Comparison of ENCODE assay signal across 26 cellular contexts in the genomic region with DNA sequence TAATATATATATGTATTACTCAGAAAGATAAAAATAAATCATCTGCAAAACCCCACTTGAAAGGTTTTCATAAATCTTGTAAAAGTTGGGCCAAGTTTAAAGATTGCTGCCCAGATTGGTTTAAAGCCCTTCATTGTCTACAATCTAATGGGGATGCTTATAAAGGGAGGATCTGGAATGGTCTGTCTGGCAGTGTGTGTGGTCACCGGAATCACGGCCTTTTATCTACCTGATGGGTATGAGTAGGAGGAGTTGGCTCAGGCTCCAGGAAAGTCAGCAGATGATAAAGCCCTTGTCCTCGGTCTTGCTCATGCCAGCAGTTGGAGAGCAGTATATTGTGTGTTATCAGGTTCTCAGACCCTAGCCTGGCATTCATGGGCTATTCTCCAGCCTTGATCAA.
"Had no signal": no experiment of that assay in that cellular context is flagged by ENCODE, and none has a peak within 500 bp of the region (broad histone marks: within the 10 kb centered on the region; RNA-seq: fewer than 3 reads in every experiment).

No MANE protein-coding gene starts in this region.

- H3K4me2 ChIP-seq: hepatocyte had no signal

- H3K27ac Mint-ChIP-seq: activated CD4-positive, alpha-beta T cell treated with anti-CD3 and anti-CD28 coated beads, Interleukin-2, amount 10 ng/mL, durations not matched to agents 7 days and 5 days; activated CD8-positive, alpha-beta memory T cell treated with anti-CD3 and anti-CD28 coated beads, Interleukin-2, amount 10 ng/mL, durations not matched to agents 7 days and 5 days; activated CD8-positive, alpha-beta T cell treated with anti-CD3 and anti-CD28 coated beads for 36 hours; activated naive CD8-positive, alpha-beta T cell treated with anti-CD3 and anti-CD28 coated beads, Interleukin-2, amount 50 U/mL, for 24 hours; effector memory CD8-positive, alpha-beta T cell; stimulated activated naive CD8-positive, alpha-beta T cell treated with anti-CD3 and anti-CD28 coated beads, Interleukin-15, Interleukin-2, amounts not matched to agents 100 ng/mL and 50 ng/mL, for 24 hours; T-cell; T-helper 2 cell treated with Interferon-gamma antibody and Interleukin-4, amounts not matched to agents 5 μg/mL and 100 μg/mL, for 36 hours; type B pancreatic cell had no signal

- H3K36me3 ChIP-seq: brain microvascular endothelial cell, esophagus muscularis mucosa, right lobe of liver had no signal

- H3K4me1 ChIP-seq: right lobe of liver had no signal

- H3K4me3 ChIP-seq: dorsolateral prefrontal cortex, esophagus muscularis mucosa, hepatocyte, right lobe of liver, skin epidermis had no signal

- H3K36me3 Mint-ChIP-seq: activated CD8-positive, alpha-beta memory T cell treated with anti-CD3 and anti-CD28 coated beads, Interleukin-2, amount 10 ng/mL, durations not matched to agents 7 days and 5 days; T-cell had no signal

- H3K4me1 Mint-ChIP-seq: activated CD4-positive, alpha-beta T cell treated with anti-CD3 and anti-CD28 coated beads, Interleukin-2, amount 10 ng/mL, durations not matched to agents 7 days and 5 days; activated CD8-positive, alpha-beta memory T cell treated with anti-CD3 and anti-CD28 coated beads, Interleukin-2, amount 10 ng/mL, durations not matched to agents 7 days and 5 days; activated naive CD8-positive, alpha-beta T cell treated with anti-CD3 and anti-CD28 coated beads, Interleukin-2, amount 50 U/mL, for 24 hours had no signal

- DNase-seq: activated CD4-positive, alpha-beta T cell treated with anti-CD3 and anti-CD28 coated beads, Interleukin-2, amount 10 ng/mL, durations not matched to agents 7 days and 5 days; activated CD4-positive, CD25-positive, alpha-beta regulatory T cell treated with anti-CD3 and anti-CD28 coated beads, Interleukin-2, amount 50 U/mL, for 72 hours; activated CD8-positive, alpha-beta memory T cell treated with anti-CD3 and anti-CD28 coated beads, Interleukin-2, amount 10 ng/mL, durations not matched to agents 7 days and 5 days; activated CD8-positive, alpha-beta T cell treated with anti-CD3 and anti-CD28 coated beads for 36 hours; activated effector memory CD4-positive, alpha-beta T cell treated with anti-CD3 and anti-CD28 coated beads, Interleukin-2, amount 50 U/mL, for 16 hours; activated naive CD4-positive, alpha-beta T cell treated with anti-CD3 and anti-CD28 coated beads, Interleukin-2, amount 50 U/mL, for 16 hours; activated naive CD8-positive, alpha-beta T cell treated with anti-CD3 and anti-CD28 coated beads, Interleukin-2, amount 50 U/mL, for 24 hours; activated T-cell treated with anti-CD3 and anti-CD28 coated beads for 4 hours; brain microvascular endothelial cell; caudate nucleus; dorsolateral prefrontal cortex; effector memory CD8-positive, alpha-beta T cell; glutamatergic neuron; left ventricle myocardium superior; occipital lobe; posterior cingulate gyrus; right lobe of liver; stimulated activated CD4-positive, alpha-beta T cell treated with anti-CD3 and anti-CD28 coated beads, Interleukin-1b, Interleukin-23, amount 100 ng/mL, for 48 hours; T-cell had no signal

- H3K27me3 ChIP-seq: brain microvascular endothelial cell, dorsolateral prefrontal cortex, esophagus muscularis mucosa, hepatocyte, right lobe of liver had no signal

- H3K27ac ChIP-seq: brain microvascular endothelial cell, dorsolateral prefrontal cortex, esophagus muscularis mucosa, hepatocyte, right lobe of liver, skin epidermis, VCaP had no signal

- H3K9me3 ChIP-seq: esophagus muscularis mucosa, right lobe of liver had no signal

- H3K9me3 Mint-ChIP-seq: activated CD4-positive, alpha-beta T cell treated with anti-CD3 and anti-CD28 coated beads, Interleukin-2, amount 10 ng/mL, durations not matched to agents 7 days and 5 days; activated CD8-positive, alpha-beta T cell treated with anti-CD3 and anti-CD28 coated beads for 36 hours; activated naive CD8-positive, alpha-beta T cell treated with anti-CD3 and anti-CD28 coated beads, Interleukin-2, amount 50 U/mL, for 24 hours; stimulated activated naive CD8-positive, alpha-beta T cell treated with anti-CD3 and anti-CD28 coated beads, Interleukin-15, Interleukin-2, amounts not matched to agents 100 ng/mL and 50 ng/mL, for 24 hours; T-cell; T-helper 2 cell treated with Interferon-gamma antibody and Interleukin-4, amounts not matched to agents 5 μg/mL and 100 μg/mL, for 36 hours had no signal

- H3K4me3 Mint-ChIP-seq: activated CD4-positive, alpha-beta T cell treated with anti-CD3 and anti-CD28 coated beads, Interleukin-2, amount 10 ng/mL, durations not matched to agents 7 days and 5 days; activated CD8-positive, alpha-beta memory T cell treated with anti-CD3 and anti-CD28 coated beads, Interleukin-2, amount 10 ng/mL, durations not matched to agents 7 days and 5 days; activated CD8-positive, alpha-beta T cell treated with anti-CD3 and anti-CD28 coated beads for 36 hours; activated naive CD8-positive, alpha-beta T cell treated with anti-CD3 and anti-CD28 coated beads, Interleukin-2, amount 50 U/mL, for 24 hours; effector memory CD8-positive, alpha-beta T cell; stimulated activated naive CD8-positive, alpha-beta T cell treated with anti-CD3 and anti-CD28 coated beads, Interleukin-15, Interleukin-2, amounts not matched to agents 100 ng/mL and 50 ng/mL, for 24 hours; T-cell; T-helper 2 cell treated with Interferon-gamma antibody and Interleukin-4, amounts not matched to agents 5 μg/mL and 100 μg/mL, for 36 hours; type B pancreatic cell had no signal

- H3K27me3 Mint-ChIP-seq: activated CD4-positive, alpha-beta T cell treated with anti-CD3 and anti-CD28 coated beads, Interleukin-2, amount 10 ng/mL, durations not matched to agents 7 days and 5 days had no signal

- H2AFZ ChIP-seq: hepatocyte had no signal

- ATAC-seq: activated CD8-positive, alpha-beta memory T cell treated with anti-CD3 and anti-CD28 coated beads, Interleukin-2, amount 10 ng/mL, durations not matched to agents 7 days and 5 days; activated CD8-positive, alpha-beta T cell treated with anti-CD3 and anti-CD28 coated beads for 36 hours; activated naive CD8-positive, alpha-beta T cell treated with anti-CD3 and anti-CD28 coated beads, Interleukin-2, amount 50 U/mL, for 24 hours; effector memory CD8-positive, alpha-beta T cell; left ventricle myocardium superior; T-cell had no signal
